In the genomic region with DNA sequence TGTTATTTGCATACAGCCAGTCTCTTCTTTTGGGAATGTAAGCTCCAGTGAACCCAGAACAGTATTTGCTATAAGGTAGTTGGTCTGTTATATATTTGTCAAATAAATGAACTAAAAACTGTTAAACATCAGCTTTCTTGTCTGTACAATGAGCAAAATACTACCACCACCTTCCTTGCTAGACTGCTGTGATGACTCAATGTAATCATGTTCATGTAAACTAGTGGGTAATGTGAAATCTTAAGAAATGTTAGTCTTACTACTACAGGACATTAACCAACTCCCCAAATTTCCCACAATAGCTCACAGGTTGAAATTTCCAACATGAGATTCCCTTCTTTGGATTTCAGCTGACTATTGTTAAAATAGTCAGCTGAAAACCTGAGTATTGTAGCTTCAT, we compare ENCODE assay signal across 25 cellular contexts.
"Had no signal": no experiment of that assay in that cellular context is flagged by ENCODE, and none has a peak within 500 bp of the region (broad histone marks: within the 10 kb centered on the region; RNA-seq: fewer than 3 reads in every experiment).

No MANE protein-coding gene starts in this region.

- H3K4me3 ChIP-seq: left lung, lung, neural progenitor cell, sigmoid colon, testis, uterus had no signal

- H3K4me1 ChIP-seq: left lung, sigmoid colon, testis, uterus had no signal

- H3K9me3 ChIP-seq: left lung, sigmoid colon, testis, uterus had no signal

- H3K27ac ChIP-seq: left lung, neural progenitor cell, sigmoid colon, testis, uterus had no signal

- ATAC-seq: activated naive CD8-positive, alpha-beta T cell treated with anti-CD3 and anti-CD28 coated beads, Interleukin-2, amount 50 U/mL, for 24 hours; esophagus mucosa; left lung; naive thymus-derived CD8-positive, alpha-beta T cell; T-helper 17 cell had no signal

- DNase-seq: activated CD4-positive, alpha-beta memory T cell treated with anti-CD3 and anti-CD28 coated beads for 36 hours; activated CD4-positive, alpha-beta T cell treated with anti-CD3 and anti-CD28 coated beads for 4 hours; activated CD4-positive, CD25-positive, alpha-beta regulatory T cell; activated effector memory CD4-positive, alpha-beta T cell treated with anti-CD3 and anti-CD28 coated beads, Interleukin-2, amount 50 U/mL, for 16 hours; activated naive CD4-positive, alpha-beta T cell treated with anti-CD3 and anti-CD28 coated beads, Interleukin-2, amount 10 ng/mL, durations not matched to agents 7 days and 5 days; activated naive CD8-positive, alpha-beta T cell treated with anti-CD3 and anti-CD28 coated beads, Interleukin-2, amount 50 U/mL, for 24 hours; activated T-cell treated with anti-CD3 and anti-CD28 coated beads for 4 hours; anterior cingulate cortex; caudate nucleus; effector memory CD4-positive, alpha-beta T cell; kidney glomerular epithelial cell; left lung; naive thymus-derived CD8-positive, alpha-beta T cell; posterior cingulate gyrus; sigmoid colon; stimulated activated CD4-positive, alpha-beta T cell treated with anti-CD3 and anti-CD28 coated beads, Interleukin-4, amount 100 ng/mL, for 1 hour; stimulated activated naive CD4-positive, alpha-beta T cell; T-helper 17 cell; testis; trophoblast cell; uterus had no signal

- H3K36me3 ChIP-seq: left lung, neural progenitor cell, sigmoid colon, uterus had no signal

- H3K27me3 ChIP-seq: left lung, neural progenitor cell, sigmoid colon, testis, uterus had no signal

- FAIRE-seq: colon had no signal
